In the genomic region with DNA sequence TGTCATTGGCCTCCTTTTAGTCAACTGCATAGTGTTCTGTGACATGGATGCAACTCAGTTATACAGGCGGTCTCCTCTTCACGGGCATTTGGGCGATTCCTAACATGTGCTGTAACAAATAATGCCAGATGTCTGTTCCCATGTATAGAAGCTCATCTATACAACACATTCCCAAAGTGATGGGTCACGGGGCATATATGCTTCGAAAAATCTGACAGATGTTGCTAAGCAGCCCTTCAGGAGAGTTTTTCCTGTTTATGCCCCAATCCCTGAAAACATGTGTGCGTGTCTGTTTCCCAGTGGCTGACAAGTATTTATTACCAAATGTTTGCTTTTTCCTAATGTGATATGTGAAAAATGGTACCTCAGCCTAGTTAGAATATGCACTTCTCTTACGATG, we compare ENCODE assay signal across 26 cellular contexts.
"Had no signal": no experiment of that assay in that cellular context is flagged by ENCODE, and none has a peak within 500 bp of the region (broad histone marks: within the 10 kb centered on the region; RNA-seq: fewer than 3 reads in every experiment).

No MANE protein-coding gene starts in this region.

- H3K36me3 Mint-ChIP-seq: activated naive CD8-positive, alpha-beta T cell; immature natural killer cell; naive thymus-derived CD4-positive, alpha-beta T cell; stimulated activated effector memory CD8-positive, alpha-beta T cell treated with anti-CD3 and anti-CD28 coated beads, Interleukin-12 subunit alpha, Interleukin-12 subunit beta, amount 100 ng/mL, for 72 hours; WTC11 had no signal

- H3K4me1 Mint-ChIP-seq: central memory CD8-positive, alpha-beta T cell; immature natural killer cell; stimulated activated effector memory CD8-positive, alpha-beta T cell treated with anti-CD3 and anti-CD28 coated beads, Interleukin-12 subunit alpha, Interleukin-12 subunit beta, amount 100 ng/mL, for 72 hours; stimulated activated naive CD8-positive, alpha-beta T cell treated with anti-CD3 and anti-CD28 coated beads, Interleukin-15, amount 100 ng/mL, for 72 hours had no signal

- H3K27me3 ChIP-seq: breast epithelium, colonic mucosa, esophagus muscularis mucosa, foreskin keratinocyte, right lobe of liver, suprapubic skin, tibial nerve had no signal

- H3K4me3 Mint-ChIP-seq: activated naive CD8-positive, alpha-beta T cell; activated T-cell treated with anti-CD3 and anti-CD28 coated beads, Interleukin-2, amount 50 U/mL, for 4 hours; central memory CD8-positive, alpha-beta T cell; immature natural killer cell; naive thymus-derived CD4-positive, alpha-beta T cell; neural crest cell; stimulated activated effector memory CD8-positive, alpha-beta T cell treated with anti-CD3 and anti-CD28 coated beads, Interleukin-12 subunit alpha, Interleukin-12 subunit beta, amount 100 ng/mL, for 72 hours; stimulated activated naive CD8-positive, alpha-beta T cell treated with anti-CD3 and anti-CD28 coated beads, Interleukin-15, amount 100 ng/mL, for 72 hours; WTC11 had no signal

- ATAC-seq: activated T-cell treated with anti-CD3 and anti-CD28 coated beads, Interleukin-2, amount 50 U/mL, for 4 hours; foreskin keratinocyte; left lobe of liver; lower lobe of right lung; naive thymus-derived CD4-positive, alpha-beta T cell; right lobe of liver; stimulated activated effector memory CD8-positive, alpha-beta T cell treated with anti-CD3 and anti-CD28 coated beads, Interleukin-12 subunit alpha, Interleukin-12 subunit beta, amount 100 ng/mL, for 72 hours; stimulated activated naive CD8-positive, alpha-beta T cell treated with anti-CD3 and anti-CD28 coated beads, Interleukin-15, amount 100 ng/mL, for 72 hours; WTC11 had no signal

- H3K27ac ChIP-seq: colonic mucosa, esophagus muscularis mucosa, foreskin keratinocyte, lower lobe of right lung, right lobe of liver, suprapubic skin, tibial nerve had no signal

- H3K4me3 ChIP-seq: breast epithelium, colonic mucosa, esophagus muscularis mucosa, lower lobe of right lung, right lobe of liver, skin epidermis, suprapubic skin, tibial nerve had no signal

- H3K9me3 ChIP-seq: breast epithelium, colonic mucosa, esophagus muscularis mucosa, lower lobe of right lung, right lobe of liver, suprapubic skin, tibial nerve had no signal

- H3K4me1 ChIP-seq: breast epithelium, colonic mucosa, foreskin keratinocyte, right lobe of liver had no signal

- H3K9me3 Mint-ChIP-seq: activated T-cell treated with anti-CD3 and anti-CD28 coated beads, Interleukin-2, amount 50 U/mL, for 4 hours; activated T-helper 2 cell treated with anti-CD3 and anti-CD28 coated beads, Interferon-gamma antibody, Interleukin-2, Interleukin-4, amounts not matched to agents 10 μg/mL and 5 μg/mL and 100 μg/mL, durations not matched to agents 14 hours and 24 hours and 36 hours; central memory CD8-positive, alpha-beta T cell; immature natural killer cell; naive thymus-derived CD4-positive, alpha-beta T cell; neural crest cell; stimulated activated effector memory CD8-positive, alpha-beta T cell treated with anti-CD3 and anti-CD28 coated beads, Interleukin-12 subunit alpha, Interleukin-12 subunit beta, amount 100 ng/mL, for 72 hours; stimulated activated naive CD8-positive, alpha-beta T cell treated with anti-CD3 and anti-CD28 coated beads, Interleukin-15, amount 100 ng/mL, for 72 hours; WTC11 had no signal

- H3K27ac Mint-ChIP-seq: activated naive CD8-positive, alpha-beta T cell; activated T-helper 2 cell treated with anti-CD3 and anti-CD28 coated beads, Interferon-gamma antibody, Interleukin-2, Interleukin-4, amounts not matched to agents 10 μg/mL and 5 μg/mL and 100 μg/mL, durations not matched to agents 14 hours and 24 hours and 36 hours; immature natural killer cell; naive thymus-derived CD4-positive, alpha-beta T cell; stimulated activated effector memory CD8-positive, alpha-beta T cell treated with anti-CD3 and anti-CD28 coated beads, Interleukin-12 subunit alpha, Interleukin-12 subunit beta, amount 100 ng/mL, for 72 hours; stimulated activated naive CD8-positive, alpha-beta T cell treated with anti-CD3 and anti-CD28 coated beads, Interleukin-15, amount 100 ng/mL, for 72 hours; WTC11 had no signal

- H3K36me3 ChIP-seq: breast epithelium, colonic mucosa, esophagus muscularis mucosa, lower lobe of right lung, right lobe of liver, suprapubic skin, tibial nerve had no signal

- DNase-seq: activated CD4-positive, alpha-beta T cell treated with anti-CD3 and anti-CD28 coated beads, Interleukin-2, amount 50 U/mL, for 4 hours; activated CD8-positive, alpha-beta memory T cell treated with anti-CD3 and anti-CD28 coated beads, Interleukin-2, amount 50 U/mL, for 48 hours; activated naive CD4-positive, alpha-beta T cell; activated T-cell treated with anti-CD3 and anti-CD28 coated beads, Interleukin-2, amount 50 U/mL, for 4 hours; colonic mucosa; foreskin keratinocyte; immature natural killer cell; lower lobe of right lung; naive thymus-derived CD4-positive, alpha-beta T cell; occipital lobe; right lobe of liver; stimulated activated CD4-positive, alpha-beta T cell treated with anti-CD3 and anti-CD28 coated beads, Interleukin-1b, Interleukin-23, amount 100 ng/mL, for 48 hours; stimulated activated naive CD8-positive, alpha-beta T cell treated with anti-CD3 and anti-CD28 coated beads, Interleukin-15, amount 100 ng/mL, for 72 hours; T-helper 9 cell had no signal
